Comparison of ENCODE assay signal across 22 cellular contexts in the genomic region with DNA sequence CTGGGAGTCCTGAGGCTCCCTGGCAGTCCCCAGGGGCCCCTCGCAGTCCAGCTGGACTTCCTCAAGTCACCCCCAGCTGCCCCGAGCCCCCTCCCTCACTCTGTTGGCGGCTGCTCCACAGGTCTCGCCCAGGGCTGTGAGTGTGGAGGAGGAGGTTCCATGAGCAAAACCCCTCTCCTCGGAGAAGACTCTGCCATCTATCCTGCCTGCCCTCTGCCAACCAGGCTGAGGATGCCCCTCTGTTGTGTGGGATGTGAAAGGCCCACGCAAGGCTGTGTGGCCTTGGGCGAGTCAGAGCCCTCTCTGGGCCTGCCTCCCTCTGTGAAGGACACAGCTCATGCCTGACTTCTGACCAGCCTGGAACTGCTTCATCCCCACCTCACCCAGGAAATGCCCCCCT. TPM values are rescaled to one million over a fixed set of nuclear protein-coding genes. Genes with fewer than 3 reads are reported as not detected.
DNase-seq lines count a peak whose midpoint lies in the region; ATAC-seq and TF ChIP-seq lines count a peak whose summit lies in the region.
"Had no signal": no experiment of that assay in that cellular context is flagged by ENCODE, and none has a peak within 500 bp of the region (broad histone marks: within the 10 kb centered on the region; RNA-seq: fewer than 3 reads in every experiment).

No MANE protein-coding gene starts in this region.

- no peak overlapping the region for H2BK15ac ChIP-seq in neuronal stem cell (ENCODE audit: low read length)

- H3K79me2 ChIP-seq in mammary epithelial cell (ENCODE audit: insufficient read depth, low read length) = no peaks in the 10 kb centered on the region

- H2BK12ac ChIP-seq in neuronal stem cell (ENCODE audit: low read length) = no peak overlapping the region

- no peak for TF ChIP-seq CTCF in mammary epithelial cell (conservative IDR thresholded peaks at IDR 0.05 in 1 of 2, IDR thresholded peaks at IDR 0.05 in 1 of 2; ENCODE audit: extremely low read depth in 1 of 2, insufficient read depth in 1 of 2, low read depth in 1 of 2, low read length in 2 of 2)

- dilution Hi-C loops in mammary epithelial cell (cut with HindIII; ENCODE audit: low sequenced_read_pairs) = loop anchor here (5.0 kb wide), 1 partner anchor 38 kb away; no protein-coding TSS in a partner anchor

- H3K14ac ChIP-seq in neuronal stem cell (ENCODE audit: low read length) = no peak overlapping the region

- H3K27ac ChIP-seq in mammary epithelial cell (ENCODE audit: insufficient read depth, low read depth, low read length) = no peak overlapping the region
- H3K27ac ChIP-seq in neuronal stem cell (replicated peaks; ENCODE audit: low read length) = no peak overlapping the region
- H3K27ac ChIP-seq: gastrocnemius medialis had no signal

- in situ Hi-C loops in ACHN (cut with HindIII; ENCODE audit: low pct_ligation_motif_present, low pct_unique_long_range_greater_than_20kb, low sequenced_read_pairs) = no loop called here
- in situ Hi-C loops in mammary epithelial cell (cut with MboI; ENCODE audit: low sequenced_read_pairs in 2 of 2) = no loop called here

- no peak overlapping the region for H3K23ac ChIP-seq in neuronal stem cell (ENCODE audit: low read depth, low read length, poor library complexity)

- TF ChIP-seq RAD21 in Ishikawa (IDR thresholded peaks at IDR 0.05; ENCODE audit: low read depth) = no peak

- intact Hi-C loops in mammary epithelial cell (cut with micrococcal nuclease) = no loop called here

- no CpG with 5 or more reads among the region's 7 CpGs for WGBS in mammary epithelial cell (ENCODE audit: low coverage, missing lambda C conversion rate)
- WGBS in neuronal stem cell (ENCODE audit: extremely low coverage in 2 of 2, insufficient read length in 2 of 2, insufficient replicate concordance in 1 of 2), 2 donors = no CpG with 5 or more reads among the region's 7 CpGs

- peak overlapping the region; percentile 77 for H3K18ac ChIP-seq in neuronal stem cell (ENCODE audit: low read length)

- peak overlapping the region; percentile 72 for H3K4me2 ChIP-seq in mammary epithelial cell (ENCODE audit: insufficient read depth, low read depth, low read length)
- H3K4me2 ChIP-seq in neuronal stem cell (ENCODE audit: insufficient read depth, low read length, poor library complexity, severe bottlenecking) = no peak overlapping the region

- ATAC-seq in HG03175 (IDR thresholded peaks at IDR 0.05; ENCODE audit: unreplicated experiment) = no peak
- ATAC-seq: CD8-positive, alpha-beta T cell had no signal

- TF ChIP-seq EP300 in Ishikawa (IDR thresholded peaks at IDR 0.05; ENCODE audit: borderline replicate concordance) = peak; percentile 7; the same call in 1 of the 2 replicates

- no peaks in the 10 kb centered on the region for H3K36me3 ChIP-seq in mammary epithelial cell (ENCODE audit: insufficient read depth, low read length)
- no peaks in the 10 kb centered on the region for H3K36me3 ChIP-seq in neuronal stem cell (replicated peaks in 1 of 2; ENCODE audit: control insufficient read depth in 2 of 2, insufficient read depth in 2 of 2, low read length in 2 of 2)
- H3K36me3 ChIP-seq: esophagus squamous epithelium, gastrocnemius medialis, MG63 had no signal

- H2AFZ ChIP-seq in mammary epithelial cell (ENCODE audit: low read depth, low read length) = no peak overlapping the region
- no peak overlapping the region for H2AFZ ChIP-seq in neuronal stem cell (ENCODE audit: low read length)

- no peak overlapping the region for H2BK5ac ChIP-seq in neuronal stem cell (ENCODE audit: low read length)

- H3K9ac ChIP-seq in mammary epithelial cell (ENCODE audit: insufficient read depth, low read length) = no peak overlapping the region
- no peak overlapping the region for H3K9ac ChIP-seq in neuronal stem cell (ENCODE audit: low read depth, low read length, poor library complexity)

- peak overlapping the region; percentile 59 for H2AK5ac ChIP-seq in neuronal stem cell (ENCODE audit: low read depth, low read length)

- H3K9me3 ChIP-seq in mammary epithelial cell (replicated peaks; ENCODE audit: insufficient read depth, low read length) = no peaks in the 10 kb centered on the region
- H3K9me3 ChIP-seq in neuronal stem cell (replicated peaks in 1 of 2; ENCODE audit: control insufficient read depth in 2 of 2, insufficient read depth in 1 of 2, low read depth in 1 of 2, low read length in 2 of 2) = no peaks in the 10 kb centered on the region
- H3K9me3 ChIP-seq: esophagus squamous epithelium, gastrocnemius medialis, MG63 had no signal

- H3K4me3 ChIP-seq in mammary epithelial cell (replicated peaks in 1 of 3; ENCODE audit: insufficient read depth in 1 of 3, low read depth in 2 of 3, low read length in 3 of 3) = no peak overlapping the region
- no peak overlapping the region for H3K4me3 ChIP-seq in neuronal stem cell (ENCODE audit: low read length in 2 of 2)
- H3K4me3 ChIP-seq: gastrocnemius medialis, MG63 had no signal

- CTCF ChIA-PET in mammary epithelial cell (lab: Charles Lee; ENCODE audit: low non-redundant PET) = interaction anchor here (0.5 to 0.9 kb wide), 2 partner anchors 9 to 66 kb away, joined by 3 to 4 read pairs; no protein-coding TSS in a partner anchor

- peaks cover 40% of the 10 kb centered on the region for H3K4me1 ChIP-seq in mammary epithelial cell (ENCODE audit: insufficient read depth, low read length)
- H3K4me1 ChIP-seq in neuronal stem cell (ENCODE audit: control insufficient read depth in 2 of 2, insufficient read depth in 1 of 2, low read depth in 1 of 2, low read length in 2 of 2) = peaks cover 26 to 49% of the 10 kb centered on the region in 2 donors

- BruUV-seq in mammary epithelial cell (replicated peaks; lab: Mats Ljungman, UMichigan) = no TSS peak

- H4K20me1 ChIP-seq in mammary epithelial cell (ENCODE audit: insufficient read depth, low read length) = no peaks in the 10 kb centered on the region

- no peak overlapping the region for H3K4ac ChIP-seq in neuronal stem cell (ENCODE audit: low read length)

- H4K8ac ChIP-seq in neuronal stem cell (ENCODE audit: low read depth, low read length) = no peak overlapping the region

- H2BK120ac ChIP-seq in neuronal stem cell (ENCODE audit: low read depth, low read length) = no peak overlapping the region

- no peaks in the 10 kb centered on the region for H3K79me1 ChIP-seq in neuronal stem cell (ENCODE audit: low read depth, low read length)

- no peak overlapping the region for H4K91ac ChIP-seq in neuronal stem cell (ENCODE audit: low read depth, low read length, poor library complexity)

- H3K27me3 ChIP-seq in mammary epithelial cell (ENCODE audit: insufficient read depth, low read length) = no peaks in the 10 kb centered on the region
- no peaks in the 10 kb centered on the region for H3K27me3 ChIP-seq in neuronal stem cell (ENCODE audit: control insufficient read depth in 3 of 3, insufficient read depth in 3 of 3, low read depth in 1 of 3, low read length in 3 of 3)
- H3K27me3 ChIP-seq: gastrocnemius medialis, MG63 had no signal

- DNase-seq in ACHN = peak; percentile 16
- DNase-seq in mammary epithelial cell = no peak
- no peak for DNase-seq in neuronal stem cell (ENCODE audit: low spot score)
- no peak for DNase-seq in occipital lobe (lab: John Stamatoyannopoulos, UW)
- DNase-seq in SIG-M5 (lab: John Stamatoyannopoulos, UW) = no peak
- DNase-seq in stimulated activated CD4-positive, alpha-beta T cell treated with anti-CD3 and anti-CD28 coated beads, Interleukin-1b, Interleukin-23, amount 100 ng/mL, for 48 hours = no peak
- DNase-seq: activated CD4-positive, CD25-positive, alpha-beta regulatory T cell treated with anti-CD3 and anti-CD28 coated beads, Interleukin-2, amount 50 U/mL, for 72 hours; activated CD8-positive, alpha-beta T cell treated with anti-CD3 and anti-CD28 coated beads for 36 hours; activated T-cell treated with anti-CD3 and anti-CD28 coated beads for 4 hours; CD8-positive, alpha-beta T cell; cortex of kidney; esophagus squamous epithelium; GDM1; midbrain; NCI-H1417 treated with DMSO at 0.1 percent for 48 hours had no signal

TF ChIP-seq in Ishikawa, 13 proteins besides CTCF, POLR2A, EP300 and RAD21 (continues in another document):
- no peak for TF ChIP-seq MAX (IDR thresholded peaks at IDR 0.05)
- TF ChIP-seq ZBTB7A (IDR thresholded peaks at IDR 0.05; ENCODE audit: low read depth) = no peak; the same call in 1 of the 2 replicates
- TF ChIP-seq TAF1 (IDR thresholded peaks at IDR 0.05; ENCODE audit: low read depth) = no peak
- no peak for TF ChIP-seq CREB1 (IDR thresholded peaks at IDR 0.05; ENCODE audit: low read depth)
- TF ChIP-seq REST (IDR thresholded peaks at IDR 0.05; ENCODE audit: low read depth) = no peak
- TF ChIP-seq TCF12 (IDR thresholded peaks at IDR 0.05; ENCODE audit: low read depth) = no peak
- no peak for TF ChIP-seq TEAD4 (IDR thresholded peaks at IDR 0.05)

RNA-seq across cellular contexts. Expression of gene EDN2, which starts 0.4 kb away (rescaled TPM):
- total RNA-seq in mammary epithelial cell (1 to 10 TPM in 1 of 2 donors, under 1 TPM in 1; 0.56 to 1.3 TPM), occipital lobe (not detected)
- 1.4 TPM for polyA plus RNA-seq in mammary epithelial cell
- not detected for polyA minus RNA-seq in mammary epithelial cell
- polyA plus RNA-seq in neuronal stem cell (2013, experiment 1 of 2) = 0.04 TPM
- not detected for polyA plus RNA-seq in neuronal stem cell (2013, experiment 2 of 2)
- total RNA-seq: activated CD8-positive, alpha-beta T cell treated with anti-CD3 and anti-CD28 coated beads for 36 hours; endodermal cell; gastrocnemius medialis; natural killer cell treated with Interleukin-12 subunit alpha and Interleukin-12 subunit beta and Interleukin-15 and Interleukin-18, amount 100 ng/mL, for 72 hours; posterior vena cava had no signal
